Comparison of ENCODE assay signal across 8 cellular contexts in genomic region chr6:6856538-6857523, GRCh38.
DNase-seq lines count a peak whose midpoint lies in the region; ATAC-seq, FAIRE-seq and TF ChIP-seq lines count a peak whose summit lies in the region.

No MANE protein-coding gene starts in this region.

- peak; percentile 77 for ATAC-seq in GM18870 (IDR thresholded peaks at IDR 0.05; ENCODE audit: unreplicated experiment)
- peak; percentile 66 for ATAC-seq in HG03045 (IDR thresholded peaks at IDR 0.05; ENCODE audit: unreplicated experiment)

- no peaks in the 10 kb centered on the region for H3K36me3 ChIP-seq in ascending aorta

- FAIRE-seq in H54 (lab: Jason Lieb, UNC), result no peak

- no peak for TF ChIP-seq POLR2A in H54 (IDR thresholded peaks at IDR 0.05; ENCODE audit: low read depth, low read length)

- DNase-seq in SHP77 treated with DMSO at 0.1 percent for 48 hours (lab: John Stamatoyannopoulos, UW) (peak; percentile 3), ascending aorta (ENCODE audit: low spot score in 2 of 2) (peak; percentile 28 to 75), left kidney (ENCODE audit: low read depth, low spot score) (peak; percentile 39), mesenteric fat pad (ENCODE audit: low spot score) (no peak), H54 (ENCODE audit: insufficient read length, low spot score) (no peak)
- DNase-seq in stimulated activated CD4-positive, alpha-beta T cell treated with anti-CD3 and anti-CD28 coated beads, TNF-alpha, amount 100 ng/mL, for 48 hours (ENCODE audit: low read depth in 3 of 3), result peak; percentile 26 to 66 (median 56)

- H3K9me3 ChIP-seq in ascending aorta, result no peaks in the 10 kb centered on the region

- H3K27ac ChIP-seq in ascending aorta, result no peak overlapping the region

- peaks cover 0 to 4% of the 10 kb centered on the region in 2 donors for H3K4me1 ChIP-seq in ascending aorta

- H3K4me3 ChIP-seq in ascending aorta, result no peak overlapping the region

- H3K27me3 ChIP-seq in ascending aorta, result no peaks in the 10 kb centered on the region

- intact Hi-C loops in ascending aorta (cut with DNase I), result no loop called here

- TF ChIP-seq CTCF in ascending aorta (IDR thresholded peaks at IDR 0.05), result no peak

Comparison
In these comparisons a context has a peak if more than half of its experiments do, and no peak if none do; other contexts are left out.
1. DNase-seq: peak in SHP77 treated with DMSO at 0.1 percent for 48 hours (single experiment), ascending aorta (2 of 2), left kidney (single experiment) and stimulated activated CD4-positive, alpha-beta T cell treated with anti-CD3 and anti-CD28 coated beads, TNF-alpha, amount 100 ng/mL, for 48 hours (3 of 3); none in mesenteric fat pad (single experiment) and H54 (single experiment).